In the genomic region with DNA sequence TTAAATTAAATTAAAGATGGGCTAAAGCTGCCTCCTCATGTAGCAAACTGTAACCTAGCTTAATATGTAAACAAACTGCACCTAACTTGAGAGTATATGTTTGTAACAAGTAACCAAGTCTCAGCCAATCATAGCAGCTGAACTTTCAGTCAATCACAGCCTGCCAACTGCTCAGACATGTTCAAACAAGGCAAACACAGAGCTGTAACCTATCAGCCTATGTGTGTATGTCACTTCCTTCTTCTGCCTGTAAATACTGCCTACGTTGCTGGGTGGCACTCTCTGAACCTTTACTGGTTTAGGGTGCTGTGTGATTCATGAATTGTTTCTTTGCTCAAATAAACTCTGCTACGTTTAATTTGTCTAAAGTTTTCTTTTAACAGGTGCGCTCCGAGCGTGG, we compare ENCODE assay signal across 1 cellular context.
TF ChIP-seq lines count a peak whose summit lies in the region.

No MANE protein-coding gene starts in this region.

TF ChIP-seq in HepG2, 621 proteins besides CTCF, POLR2A, EP300 and RAD21 (continued from another document and continues in another):
- TF ChIP-seq GFI1 (CRISPR knock-in tag; IDR thresholded peaks at IDR 0.05; ENCODE audit: borderline replicate concordance) (peak; percentile 82), ZC3H4 (CRISPR knock-in tag; IDR thresholded peaks at IDR 0.05; ENCODE audit: borderline replicate concordance) (no peak), ZNF83 (CRISPR knock-in tag; IDR thresholded peaks at IDR 0.05; ENCODE audit: borderline replicate concordance) (no peak), ZNF205 (CRISPR knock-in tag; IDR thresholded peaks at IDR 0.05) (no peak), PCBP2 (optimal IDR thresholded peaks at IDR 0.05; ENCODE audit: low read depth, low read length, poor library complexity, severe bottlenecking) (no peak), HOXA5 (CRISPR knock-in tag; IDR thresholded peaks at IDR 0.05) (no peak), RXRB (CRISPR knock-in tag; IDR thresholded peaks at IDR 0.05; ENCODE audit: borderline replicate concordance) (no peak), HCFC1 (IDR thresholded peaks at IDR 0.05; ENCODE audit: low read depth, low read length) (no peak), KLF16 (CRISPR knock-in tag; IDR thresholded peaks at IDR 0.05) (peak in 1 of 2 experiments; percentile 53; a peak in 1 of 4 replicates), NAIF1 (CRISPR knock-in tag; IDR thresholded peaks at IDR 0.05; ENCODE audit: borderline replicate concordance) (no peak), ZFP90 (CRISPR knock-in tag; IDR thresholded peaks at IDR 0.05; ENCODE audit: borderline replicate concordance) (no peak), ARHGAP35 (CRISPR knock-in tag; IDR thresholded peaks at IDR 0.05; ENCODE audit: borderline replicate concordance) (no peak), SRF (IDR thresholded peaks at IDR 0.05; ENCODE audit: low read depth, low read length) (peak; percentile 78; the same call in 1 of the 2 replicates), IRX3 (CRISPR knock-in tag; IDR thresholded peaks at IDR 0.05; ENCODE audit: borderline replicate concordance, low read depth) (no peak)
- TF ChIP-seq, protein P1, sequence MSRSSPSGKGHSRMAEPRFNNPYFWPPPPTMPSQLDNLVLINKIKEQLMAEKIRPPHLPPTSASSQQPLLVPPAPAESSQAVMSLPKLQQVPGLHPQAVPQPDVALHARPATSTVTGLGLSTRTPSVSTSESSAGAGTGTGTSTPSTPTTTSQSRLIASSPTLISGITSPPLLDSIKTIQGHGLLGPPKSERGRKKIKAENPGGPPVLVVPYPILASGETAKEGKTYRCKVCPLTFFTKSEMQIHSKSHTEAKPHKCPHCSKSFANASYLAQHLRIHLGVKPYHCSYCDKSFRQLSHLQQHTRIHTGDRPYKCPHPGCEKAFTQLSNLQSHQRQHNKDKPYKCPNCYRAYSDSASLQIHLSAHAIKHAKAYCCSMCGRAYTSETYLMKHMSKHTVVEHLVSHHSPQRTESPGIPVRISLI (CRISPR knock-in tag; IDR thresholded peaks at IDR 0.05; ENCODE audit: borderline replicate concordance): no peak
- TF ChIP-seq, protein P2, sequence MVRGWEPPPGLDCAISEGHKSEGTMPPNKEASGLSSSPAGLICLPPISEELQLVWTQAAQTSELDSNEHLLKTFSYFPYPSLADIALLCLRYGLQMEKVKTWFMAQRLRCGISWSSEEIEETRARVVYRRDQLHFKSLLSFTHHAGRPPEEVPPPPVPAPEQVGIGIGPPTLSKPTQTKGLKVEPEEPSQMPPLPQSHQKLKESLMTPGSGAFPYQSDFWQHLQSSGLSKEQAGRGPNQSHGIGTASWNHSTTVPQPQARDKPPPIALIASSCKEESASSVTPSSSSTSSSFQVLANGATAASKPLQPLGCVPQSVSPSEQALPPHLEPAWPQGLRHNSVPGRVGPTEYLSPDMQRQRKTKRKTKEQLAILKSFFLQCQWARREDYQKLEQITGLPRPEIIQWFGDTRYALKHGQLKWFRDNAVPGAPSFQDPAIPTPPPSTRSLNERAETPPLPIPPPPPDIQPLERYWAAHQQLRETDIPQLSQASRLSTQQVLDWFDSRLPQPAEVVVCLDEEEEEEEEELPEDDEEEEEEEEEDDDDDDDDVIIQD (CRISPR knock-in tag; IDR thresholded peaks at IDR 0.05; ENCODE audit: low read depth): peak; percentile 71
- TF ChIP-seq, protein P3, sequence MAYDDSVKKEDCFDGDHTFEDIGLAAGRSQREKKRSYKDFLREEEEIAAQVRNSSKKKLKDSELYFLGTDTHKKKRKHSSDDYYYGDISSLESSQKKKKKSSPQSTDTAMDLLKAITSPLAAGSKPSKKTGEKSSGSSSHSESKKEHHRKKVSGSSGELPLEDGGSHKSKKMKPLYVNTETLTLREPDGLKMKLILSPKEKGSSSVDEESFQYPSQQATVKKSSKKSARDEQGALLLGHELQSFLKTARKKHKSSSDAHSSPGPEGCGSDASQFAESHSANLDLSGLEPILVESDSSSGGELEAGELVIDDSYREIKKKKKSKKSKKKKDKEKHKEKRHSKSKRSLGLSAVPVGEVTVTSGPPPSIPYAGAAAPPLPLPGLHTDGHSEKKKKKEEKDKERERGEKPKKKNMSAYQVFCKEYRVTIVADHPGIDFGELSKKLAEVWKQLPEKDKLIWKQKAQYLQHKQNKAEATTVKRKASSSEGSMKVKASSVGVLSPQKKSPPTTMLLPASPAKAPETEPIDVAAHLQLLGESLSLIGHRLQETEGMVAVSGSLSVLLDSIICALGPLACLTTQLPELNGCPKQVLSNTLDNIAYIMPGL (CRISPR knock-in tag; IDR thresholded peaks at IDR 0.05; ENCODE audit: borderline replicate concordance in 1 of 2, low read depth in 1 of 2): no peak
- TF ChIP-seq, protein P4, sequence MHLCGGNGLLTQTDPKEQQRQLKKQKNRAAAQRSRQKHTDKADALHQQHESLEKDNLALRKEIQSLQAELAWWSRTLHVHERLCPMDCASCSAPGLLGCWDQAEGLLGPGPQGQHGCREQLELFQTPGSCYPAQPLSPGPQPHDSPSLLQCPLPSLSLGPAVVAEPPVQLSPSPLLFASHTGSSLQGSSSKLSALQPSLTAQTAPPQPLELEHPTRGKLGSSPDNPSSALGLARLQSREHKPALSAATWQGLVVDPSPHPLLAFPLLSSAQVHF (CRISPR knock-in tag; IDR thresholded peaks at IDR 0.05): no peak
- TF ChIP-seq, protein P5, sequence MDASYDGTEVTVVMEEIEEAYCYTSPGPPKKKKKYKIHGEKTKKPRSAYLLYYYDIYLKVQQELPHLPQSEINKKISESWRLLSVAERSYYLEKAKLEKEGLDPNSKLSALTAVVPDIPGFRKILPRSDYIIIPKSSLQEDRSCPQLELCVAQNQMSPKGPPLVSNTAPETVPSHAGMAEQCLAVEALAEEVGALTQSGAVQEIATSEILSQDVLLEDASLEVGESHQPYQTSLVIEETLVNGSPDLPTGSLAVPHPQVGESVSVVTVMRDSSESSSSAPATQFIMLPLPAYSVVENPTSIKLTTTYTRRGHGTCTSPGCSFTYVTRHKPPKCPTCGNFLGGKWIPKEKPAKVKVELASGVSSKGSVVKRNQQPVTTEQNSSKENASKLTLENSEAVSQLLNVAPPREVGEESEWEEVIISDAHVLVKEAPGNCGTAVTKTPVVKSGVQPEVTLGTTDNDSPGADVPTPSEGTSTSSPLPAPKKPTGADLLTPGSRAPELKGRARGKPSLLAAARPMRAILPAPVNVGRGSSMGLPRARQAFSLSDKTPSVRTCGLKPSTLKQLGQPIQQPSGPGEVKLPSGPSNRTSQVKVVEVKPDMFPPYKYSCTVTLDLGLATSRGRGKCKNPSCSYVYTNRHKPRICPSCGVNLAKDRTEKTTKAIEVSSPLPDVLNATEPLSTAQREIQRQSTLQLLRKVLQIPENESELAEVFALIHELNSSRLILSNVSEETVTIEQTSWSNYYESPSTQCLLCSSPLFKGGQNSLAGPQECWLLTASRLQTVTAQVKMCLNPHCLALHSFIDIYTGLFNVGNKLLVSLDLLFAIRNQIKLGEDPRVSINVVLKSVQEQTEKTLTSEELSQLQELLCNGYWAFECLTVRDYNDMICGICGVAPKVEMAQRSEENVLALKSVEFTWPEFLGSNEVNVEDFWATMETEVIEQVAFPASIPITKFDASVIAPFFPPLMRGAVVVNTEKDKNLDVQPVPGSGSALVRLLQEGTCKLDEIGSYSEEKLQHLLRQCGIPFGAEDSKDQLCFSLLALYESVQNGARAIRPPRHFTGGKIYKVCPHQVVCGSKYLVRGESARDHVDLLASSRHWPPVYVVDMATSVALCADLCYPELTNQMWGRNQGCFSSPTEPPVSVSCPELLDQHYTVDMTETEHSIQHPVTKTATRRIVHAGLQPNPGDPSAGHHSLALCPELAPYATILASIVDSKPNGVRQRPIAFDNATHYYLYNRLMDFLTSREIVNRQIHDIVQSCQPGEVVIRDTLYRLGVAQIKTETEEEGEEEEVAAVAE (CRISPR knock-in tag; IDR thresholded peaks at IDR 0.05; ENCODE audit: borderline replicate concordance): peak; percentile 62
- TF ChIP-seq, protein P6, sequence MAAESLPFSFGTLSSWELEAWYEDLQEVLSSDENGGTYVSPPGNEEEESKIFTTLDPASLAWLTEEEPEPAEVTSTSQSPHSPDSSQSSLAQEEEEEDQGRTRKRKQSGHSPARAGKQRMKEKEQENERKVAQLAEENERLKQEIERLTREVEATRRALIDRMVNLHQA (CRISPR knock-in tag; IDR thresholded peaks at IDR 0.05): no peak
- TF ChIP-seq, protein P7, sequence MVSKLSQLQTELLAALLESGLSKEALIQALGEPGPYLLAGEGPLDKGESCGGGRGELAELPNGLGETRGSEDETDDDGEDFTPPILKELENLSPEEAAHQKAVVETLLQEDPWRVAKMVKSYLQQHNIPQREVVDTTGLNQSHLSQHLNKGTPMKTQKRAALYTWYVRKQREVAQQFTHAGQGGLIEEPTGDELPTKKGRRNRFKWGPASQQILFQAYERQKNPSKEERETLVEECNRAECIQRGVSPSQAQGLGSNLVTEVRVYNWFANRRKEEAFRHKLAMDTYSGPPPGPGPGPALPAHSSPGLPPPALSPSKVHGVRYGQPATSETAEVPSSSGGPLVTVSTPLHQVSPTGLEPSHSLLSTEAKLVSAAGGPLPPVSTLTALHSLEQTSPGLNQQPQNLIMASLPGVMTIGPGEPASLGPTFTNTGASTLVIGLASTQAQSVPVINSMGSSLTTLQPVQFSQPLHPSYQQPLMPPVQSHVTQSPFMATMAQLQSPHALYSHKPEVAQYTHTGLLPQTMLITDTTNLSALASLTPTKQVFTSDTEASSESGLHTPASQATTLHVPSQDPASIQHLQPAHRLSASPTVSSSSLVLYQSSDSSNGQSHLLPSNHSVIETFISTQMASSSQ (IDR thresholded peaks at IDR 0.05; ENCODE audit: low read depth): no peak
- TF ChIP-seq, protein P7 (CRISPR knock-in tag; IDR thresholded peaks at IDR 0.05; ENCODE audit: borderline replicate concordance): no peak; the same call in 1 of the 2 replicates
- TF ChIP-seq, protein P8, sequence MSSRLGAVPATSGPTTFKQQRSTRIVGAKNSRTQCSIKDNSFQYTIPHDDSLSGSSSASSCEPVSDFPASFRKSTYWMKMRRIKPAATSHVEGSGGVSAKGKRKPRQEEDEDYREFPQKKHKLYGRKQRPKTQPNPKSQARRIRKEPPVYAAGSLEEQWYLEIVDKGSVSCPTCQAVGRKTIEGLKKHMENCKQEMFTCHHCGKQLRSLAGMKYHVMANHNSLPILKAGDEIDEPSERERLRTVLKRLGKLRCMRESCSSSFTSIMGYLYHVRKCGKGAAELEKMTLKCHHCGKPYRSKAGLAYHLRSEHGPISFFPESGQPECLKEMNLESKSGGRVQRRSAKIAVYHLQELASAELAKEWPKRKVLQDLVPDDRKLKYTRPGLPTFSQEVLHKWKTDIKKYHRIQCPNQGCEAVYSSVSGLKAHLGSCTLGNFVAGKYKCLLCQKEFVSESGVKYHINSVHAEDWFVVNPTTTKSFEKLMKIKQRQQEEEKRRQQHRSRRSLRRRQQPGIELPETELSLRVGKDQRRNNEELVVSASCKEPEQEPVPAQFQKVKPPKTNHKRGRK (CRISPR knock-in tag; IDR thresholded peaks at IDR 0.05): no peak
- TF ChIP-seq, protein P9, sequence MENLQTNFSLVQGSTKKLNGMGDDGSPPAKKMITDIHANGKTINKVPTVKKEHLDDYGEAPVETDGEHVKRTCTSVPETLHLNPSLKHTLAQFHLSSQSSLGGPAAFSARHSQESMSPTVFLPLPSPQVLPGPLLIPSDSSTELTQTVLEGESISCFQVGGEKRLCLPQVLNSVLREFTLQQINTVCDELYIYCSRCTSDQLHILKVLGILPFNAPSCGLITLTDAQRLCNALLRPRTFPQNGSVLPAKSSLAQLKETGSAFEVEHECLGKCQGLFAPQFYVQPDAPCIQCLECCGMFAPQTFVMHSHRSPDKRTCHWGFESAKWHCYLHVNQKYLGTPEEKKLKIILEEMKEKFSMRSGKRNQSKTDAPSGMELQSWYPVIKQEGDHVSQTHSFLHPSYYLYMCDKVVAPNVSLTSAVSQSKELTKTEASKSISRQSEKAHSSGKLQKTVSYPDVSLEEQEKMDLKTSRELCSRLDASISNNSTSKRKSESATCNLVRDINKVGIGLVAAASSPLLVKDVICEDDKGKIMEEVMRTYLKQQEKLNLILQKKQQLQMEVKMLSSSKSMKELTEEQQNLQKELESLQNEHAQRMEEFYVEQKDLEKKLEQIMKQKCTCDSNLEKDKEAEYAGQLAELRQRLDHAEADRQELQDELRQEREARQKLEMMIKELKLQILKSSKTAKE (CRISPR knock-in tag; IDR thresholded peaks at IDR 0.05; ENCODE audit: borderline replicate concordance): no peak
- TF ChIP-seq, protein P10, sequence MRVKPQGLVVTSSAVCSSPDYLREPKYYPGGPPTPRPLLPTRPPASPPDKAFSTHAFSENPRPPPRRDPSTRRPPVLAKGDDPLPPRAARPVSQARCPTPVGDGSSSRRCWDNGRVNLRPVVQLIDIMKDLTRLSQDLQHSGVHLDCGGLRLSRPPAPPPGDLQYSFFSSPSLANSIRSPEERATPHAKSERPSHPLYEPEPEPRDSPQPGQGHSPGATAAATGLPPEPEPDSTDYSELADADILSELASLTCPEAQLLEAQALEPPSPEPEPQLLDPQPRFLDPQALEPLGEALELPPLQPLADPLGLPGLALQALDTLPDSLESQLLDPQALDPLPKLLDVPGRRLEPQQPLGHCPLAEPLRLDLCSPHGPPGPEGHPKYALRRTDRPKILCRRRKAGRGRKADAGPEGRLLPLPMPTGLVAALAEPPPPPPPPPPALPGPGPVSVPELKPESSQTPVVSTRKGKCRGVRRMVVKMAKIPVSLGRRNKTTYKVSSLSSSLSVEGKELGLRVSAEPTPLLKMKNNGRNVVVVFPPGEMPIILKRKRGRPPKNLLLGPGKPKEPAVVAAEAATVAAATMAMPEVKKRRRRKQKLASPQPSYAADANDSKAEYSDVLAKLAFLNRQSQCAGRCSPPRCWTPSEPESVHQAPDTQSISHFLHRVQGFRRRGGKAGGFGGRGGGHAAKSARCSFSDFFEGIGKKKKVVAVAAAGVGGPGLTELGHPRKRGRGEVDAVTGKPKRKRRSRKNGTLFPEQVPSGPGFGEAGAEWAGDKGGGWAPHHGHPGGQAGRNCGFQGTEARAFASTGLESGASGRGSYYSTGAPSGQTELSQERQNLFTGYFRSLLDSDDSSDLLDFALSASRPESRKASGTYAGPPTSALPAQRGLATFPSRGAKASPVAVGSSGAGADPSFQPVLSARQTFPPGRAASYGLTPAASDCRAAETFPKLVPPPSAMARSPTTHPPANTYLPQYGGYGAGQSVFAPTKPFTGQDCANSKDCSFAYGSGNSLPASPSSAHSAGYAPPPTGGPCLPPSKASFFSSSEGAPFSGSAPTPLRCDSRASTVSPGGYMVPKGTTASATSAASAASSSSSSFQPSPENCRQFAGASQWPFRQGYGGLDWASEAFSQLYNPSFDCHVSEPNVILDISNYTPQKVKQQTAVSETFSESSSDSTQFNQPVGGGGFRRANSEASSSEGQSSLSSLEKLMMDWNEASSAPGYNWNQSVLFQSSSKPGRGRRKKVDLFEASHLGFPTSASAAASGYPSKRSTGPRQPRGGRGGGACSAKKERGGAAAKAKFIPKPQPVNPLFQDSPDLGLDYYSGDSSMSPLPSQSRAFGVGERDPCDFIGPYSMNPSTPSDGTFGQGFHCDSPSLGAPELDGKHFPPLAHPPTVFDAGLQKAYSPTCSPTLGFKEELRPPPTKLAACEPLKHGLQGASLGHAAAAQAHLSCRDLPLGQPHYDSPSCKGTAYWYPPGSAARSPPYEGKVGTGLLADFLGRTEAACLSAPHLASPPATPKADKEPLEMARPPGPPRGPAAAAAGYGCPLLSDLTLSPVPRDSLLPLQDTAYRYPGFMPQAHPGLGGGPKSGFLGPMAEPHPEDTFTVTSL (CRISPR knock-in tag; IDR thresholded peaks at IDR 0.05; ENCODE audit: borderline replicate concordance): no peak
